1 cellular context compared by ENCODE assay signal in genomic region chr10:11685787-11686218, GRCh38.
TF ChIP-seq lines count a peak whose summit lies in the region.

No MANE protein-coding gene starts in this region.

TF ChIP-seq in HEK293, 187 proteins besides CTCF, POLR2A, EP300 and RAD21 (continued from another document and continues in another):
- TF ChIP-seq ZNF391 (tag by site-specific recombination; IDR thresholded peaks at IDR 0.05; ENCODE audit: borderline replicate concordance, low read depth), result 0 out of 2 replicates have a peak, but pooled peaks have one; percentile 38
- no peak for TF ChIP-seq ZNF426 (tag by site-specific recombination; IDR thresholded peaks at IDR 0.05)
- 0 out of 2 replicates have a peak, but pooled peaks have one; percentile 30 for TF ChIP-seq ZBTB1 (tag by site-specific recombination; IDR thresholded peaks at IDR 0.05)
- no peak for TF ChIP-seq ZNF785 (tag by site-specific recombination; IDR thresholded peaks at IDR 0.05)
- peak; percentile 97 for TF ChIP-seq SCRT2 (tag by site-specific recombination; IDR thresholded peaks at IDR 0.05)
- TF ChIP-seq ZNF660 (tag by site-specific recombination; IDR thresholded peaks at IDR 0.05), result no peak
- TF ChIP-seq ZNF2 (tag by site-specific recombination; IDR thresholded peaks at IDR 0.05), result 0 out of 2 replicates have a peak, but pooled peaks have one; percentile 44
- peak; percentile 96 for TF ChIP-seq ZNF843 (tag by site-specific recombination; IDR thresholded peaks at IDR 0.05)
- TF ChIP-seq OVOL3 (tag by site-specific recombination; IDR thresholded peaks at IDR 0.05), result peak; percentile 84; the same call in 1 of the 2 replicates
- TF ChIP-seq ZNF555 (tag by site-specific recombination; conservative IDR thresholded peaks at IDR 0.05), result no peak
- TF ChIP-seq KLF17 (tag by site-specific recombination; IDR thresholded peaks at IDR 0.05), result no peak
- no peak for TF ChIP-seq KLF8 (tag by site-specific recombination; IDR thresholded peaks at IDR 0.05)
- TF ChIP-seq ZNF792 (tag by site-specific recombination; IDR thresholded peaks at IDR 0.05), result no peak
- TF ChIP-seq TSHZ1 (tag by site-specific recombination; IDR thresholded peaks at IDR 0.05; ENCODE audit: borderline replicate concordance), result peak; percentile 71; the same call in 1 of the 2 replicates
- TF ChIP-seq ZNF768 (tag by site-specific recombination; IDR thresholded peaks at IDR 0.05), result no peak
- TF ChIP-seq ZNF354C (tag by site-specific recombination; IDR thresholded peaks at IDR 0.05; ENCODE audit: borderline replicate concordance, low read depth), result no peak
- no peak for TF ChIP-seq ZNF670 (tag by site-specific recombination; IDR thresholded peaks at IDR 0.05; ENCODE audit: low read depth)
- peak; percentile 50; the same call in 1 of the 2 replicates for TF ChIP-seq ZNF558 (tag by site-specific recombination; IDR thresholded peaks at IDR 0.05)
- no peak for TF ChIP-seq YY1 (tag by site-specific recombination; IDR thresholded peaks at IDR 0.05)
- TF ChIP-seq ZNF473 (tag by site-specific recombination; IDR thresholded peaks at IDR 0.05), result no peak
- TF ChIP-seq ZNF239 (tag by site-specific recombination; IDR thresholded peaks at IDR 0.05), result no peak
- no peak for TF ChIP-seq ZNF114 (tag by site-specific recombination; IDR thresholded peaks at IDR 0.05)
- no peak for TF ChIP-seq ZNF664 (tag by site-specific recombination; IDR thresholded peaks at IDR 0.05)
- TF ChIP-seq ZSCAN5A (tag by site-specific recombination; IDR thresholded peaks at IDR 0.05), result no peak
- TF ChIP-seq SETDB1 (IDR thresholded peaks at IDR 0.05; ENCODE audit: insufficient read length, low read length), result no peak
- no peak for TF ChIP-seq SALL2 (tag by site-specific recombination; IDR thresholded peaks at IDR 0.05; ENCODE audit: borderline replicate concordance)
- TF ChIP-seq ZNF677 (tag by site-specific recombination; IDR thresholded peaks at IDR 0.05), result no peak
- TF ChIP-seq ZXDB (tag by site-specific recombination; IDR thresholded peaks at IDR 0.05), result peak; percentile 93
- peak; percentile 92 for TF ChIP-seq INSM2 (tag by site-specific recombination; IDR thresholded peaks at IDR 0.05)
- no peak for TF ChIP-seq ZNF48 (tag by site-specific recombination; IDR thresholded peaks at IDR 0.05)
- TF ChIP-seq PRDM6 (tag by site-specific recombination; IDR thresholded peaks at IDR 0.05), result peak; percentile 97
- no peak for TF ChIP-seq ZNF654 (tag by site-specific recombination; IDR thresholded peaks at IDR 0.05; ENCODE audit: low read depth)
- TF ChIP-seq GFI1B (tag by site-specific recombination; IDR thresholded peaks at IDR 0.05), result peak; percentile 74; the same call in 1 of the 2 replicates
- peak; percentile 52; the same call in 1 of the 2 replicates for TF ChIP-seq ZNF580 (tag by site-specific recombination; IDR thresholded peaks at IDR 0.05)
- TF ChIP-seq ZNF146 (tag by site-specific recombination; IDR thresholded peaks at IDR 0.05), result no peak
- no peak for TF ChIP-seq RBAK (tag by site-specific recombination; IDR thresholded peaks at IDR 0.05)
- TF ChIP-seq ZNF701 (tag by site-specific recombination; IDR thresholded peaks at IDR 0.05), result no peak
- peak; percentile 82 for TF ChIP-seq ZNF629 (tag by site-specific recombination; IDR thresholded peaks at IDR 0.05)
- TF ChIP-seq ZNF174 (tag by site-specific recombination; IDR thresholded peaks at IDR 0.05), result no peak
- peak; percentile 92 for TF ChIP-seq SCRT1 (tag by site-specific recombination; IDR thresholded peaks at IDR 0.05; ENCODE audit: borderline replicate concordance)
- TF ChIP-seq ZNF18 (tag by site-specific recombination; IDR thresholded peaks at IDR 0.05), result peak; percentile 61; the same call in 1 of the 2 replicates
- peak; percentile 70 for TF ChIP-seq ZBTB44 (tag by site-specific recombination; IDR thresholded peaks at IDR 0.05)
- TF ChIP-seq KLF10 (tag by site-specific recombination; IDR thresholded peaks at IDR 0.05), result peak; percentile 64
- TF ChIP-seq ZNF639 (tag by site-specific recombination; IDR thresholded peaks at IDR 0.05), result peak; percentile 84
- no peak for TF ChIP-seq ZNF302 (tag by site-specific recombination; IDR thresholded peaks at IDR 0.05; ENCODE audit: low read depth)
- TF ChIP-seq ZNF76 (tag by site-specific recombination; IDR thresholded peaks at IDR 0.05; ENCODE audit: borderline replicate concordance, low read depth), result 0 out of 2 replicates have a peak, but pooled peaks have one; percentile 15
- TF ChIP-seq ZSCAN18 (tag by site-specific recombination; IDR thresholded peaks at IDR 0.05), result no peak
- no peak for TF ChIP-seq ZNF211 (tag by site-specific recombination; IDR thresholded peaks at IDR 0.05; ENCODE audit: low read depth)
- TF ChIP-seq ZNF132 (tag by site-specific recombination; IDR thresholded peaks at IDR 0.05; ENCODE audit: borderline replicate concordance), result no peak
- TF ChIP-seq TCF7L2 (IDR thresholded peaks at IDR 0.05; ENCODE audit: borderline replicate concordance, low read depth, low read length), result peak; percentile 99
